8 cellular contexts compared by ENCODE assay signal in genomic region chr20:45935416-45936046, GRCh38. TPM values are rescaled to one million over a fixed set of nuclear protein-coding genes. Genes with fewer than 3 reads are reported as not detected.
DNase-seq lines count a peak whose midpoint lies in the region; ATAC-seq and TF ChIP-seq lines count a peak whose summit lies in the region.

No MANE protein-coding gene starts in this region.

- H3K36me3 Mint-ChIP-seq in glutamatergic neuron (ENCODE audit: unreplicated experiment), result no peaks in the 10 kb centered on the region

- DNase-seq in WERI-Rb-1 (no peak), glutamatergic neuron (no peak), psoas muscle (no peak), AG08395 (ENCODE audit: low spot score) (no peak), ecto neural progenitor cell (ENCODE audit: low spot score) (no peak)
- DNase-seq in central memory CD4-positive, alpha-beta T cell, result no peak

- peaks cover 12% of the 10 kb centered on the region for H3K4me1 Mint-ChIP-seq in glutamatergic neuron (ENCODE audit: low read depth, unreplicated experiment)

- H3K4me3 ChIP-seq in WERI-Rb-1 (ENCODE audit: low read depth, low read length), result peak overlapping the region; percentile 70
- H3K4me3 ChIP-seq in psoas muscle, result peak overlapping the region; percentile 97

- H3K27me3 ChIP-seq in WERI-Rb-1 (ENCODE audit: insufficient read depth, low read depth, severe bottlenecking) (no peaks in the 10 kb centered on the region), psoas muscle (ENCODE audit: insufficient read depth in 3 of 3, low read length in 2 of 3) (no peaks in the 10 kb centered on the region)

- peak overlapping the region; percentile 81 for H3K9ac ChIP-seq in ES-I3 (ENCODE audit: low read depth, low read length)

- intact Hi-C loops in psoas muscle (cut with DNase I), result loop anchor here in 1 of 2 donors (10.0 kb wide), 1 partner anchor 1379 kb away; no protein-coding TSS in a partner anchor

- H3K27ac ChIP-seq in WERI-Rb-1 (peak overlapping the region; percentile 100), psoas muscle (peak overlapping the region; percentile 100)

- ATAC-seq in HG02623 (IDR thresholded peaks at IDR 0.05; ENCODE audit: unreplicated experiment) (peak; percentile 7), psoas muscle (peak; percentile 4 to 48 (median 27))

- H3K27me3 Mint-ChIP-seq in glutamatergic neuron (ENCODE audit: unreplicated experiment), result peaks cover 13% of the 10 kb centered on the region

- TF ChIP-seq CTCF in WERI-Rb-1 (IDR thresholded peaks at IDR 0.05; ENCODE audit: low read depth, low read length) (no peak), glutamatergic neuron (IDR thresholded peaks at IDR 0.05; ENCODE audit: partially characterized antibody, unreplicated experiment) (no peak), psoas muscle (IDR thresholded peaks at IDR 0.05) (no peak)

- no peaks in the 10 kb centered on the region for H3K9me3 ChIP-seq in ES-I3 (ENCODE audit: control insufficient read depth, insufficient read depth, low read length)
- H3K9me3 ChIP-seq in WERI-Rb-1 (ENCODE audit: severe bottlenecking), result no peaks in the 10 kb centered on the region
- H3K9me3 ChIP-seq in psoas muscle, result no peaks in the 10 kb centered on the region

- H3K36me3 ChIP-seq in ES-I3 (ENCODE audit: insufficient read depth, low read length) (peaks cover 9% of the 10 kb centered on the region), WERI-Rb-1 (peaks cover 45% of the 10 kb centered on the region), psoas muscle (ENCODE audit: insufficient read depth in 1 of 2, low read depth in 1 of 2) (peaks cover 6 to 44% of the 10 kb centered on the region in 2 donors)

- H3K4me1 ChIP-seq in ES-I3 (ENCODE audit: insufficient read depth, low read length) (peaks cover 17% of the 10 kb centered on the region), psoas muscle (peaks cover 18% of the 10 kb centered on the region)

- WGBS in psoas muscle, 3 donors, result 2 to 3% (median 3%) methylated on average over 21 of the region's 21 CpGs

- H3K9me3 Mint-ChIP-seq in glutamatergic neuron (ENCODE audit: unreplicated experiment), result peaks cover 11% of the 10 kb centered on the region

- H3K27ac Mint-ChIP-seq in glutamatergic neuron (ENCODE audit: unreplicated experiment), result peak overlapping the region; percentile 94

- H3K4me3 Mint-ChIP-seq in glutamatergic neuron (ENCODE audit: unreplicated experiment), result peak overlapping the region; percentile 92

RNA-seq across cellular contexts. Expression of gene PCIF1, which starts 1.0 kb away (rescaled TPM):
- total RNA-seq in glutamatergic neuron (ENCODE audit: unreplicated experiment) (37.6 TPM), psoas muscle (10 to 100 TPM; 24.7 to 46.7 (median 32.0) TPM)
- polyA plus RNA-seq in psoas muscle, result 10 to 100 TPM; 26.0 to 41.3 (median 29.7) TPM

RNA-seq across cellular contexts. Expression of gene PLTP, which starts 23.6 kb away (rescaled TPM):
- total RNA-seq in glutamatergic neuron (ENCODE audit: unreplicated experiment), result 29.7 TPM
- total RNA-seq in psoas muscle, result 10 to 100 TPM; 19.0 to 38.0 (median 33.9) TPM
- 10 to 100 TPM in 2 of 3 donors, 1 to 10 TPM in 1; 7.9 to 14.4 (median 13.1) TPM for polyA plus RNA-seq in psoas muscle

RNA-seq across cellular contexts. Expression of gene ZNF335, which starts 36.5 kb away (rescaled TPM):
- total RNA-seq in glutamatergic neuron (ENCODE audit: unreplicated experiment), result 23.1 TPM
- 10 to 100 TPM; 10.2 to 11.5 (median 10.9) TPM for total RNA-seq in psoas muscle
- 1 to 10 TPM; 6.9 to 9.0 (median 7.2) TPM for polyA plus RNA-seq in psoas muscle

RNA-seq across cellular contexts. Expression of gene CTSA, which starts 44.4 kb away (rescaled TPM):
- total RNA-seq in glutamatergic neuron (ENCODE audit: unreplicated experiment) (63.7 TPM), psoas muscle (10 to 100 TPM; 43.0 to 55.4 (median 47.3) TPM)
- 10 to 100 TPM; 41.3 to 59.8 (median 51.8) TPM for polyA plus RNA-seq in psoas muscle

RNA-seq across cellular contexts. Expression of gene NEURL2, which starts 44.5 kb away (rescaled TPM):
- 3.5 TPM for total RNA-seq in glutamatergic neuron (ENCODE audit: unreplicated experiment)
- total RNA-seq in psoas muscle, result 10 to 100 TPM in 1 of 4 donors, 1 to 10 TPM in 3; 5.3 to 11.8 (median 8.2) TPM
- polyA plus RNA-seq in psoas muscle, result 1 to 10 TPM; 4.3 to 8.0 (median 7.2) TPM
